In genomic region chr17:1043601-1044251, GRCh38 we compare ENCODE assay signal across 8 cellular contexts. TPM values are rescaled to one million over a fixed set of nuclear protein-coding genes. Genes with fewer than 3 reads are reported as not detected.
DNase-seq lines count a peak whose midpoint lies in the region; ATAC-seq and TF ChIP-seq lines count a peak whose summit lies in the region.
"Had no signal": no experiment of that assay in that cellular context is flagged by ENCODE, and none has a peak within 500 bp of the region (broad histone marks: within the 10 kb centered on the region; RNA-seq: fewer than 3 reads in every experiment).

No MANE protein-coding gene starts in this region.

- no peaks in the 10 kb centered on the region for H3K9me3 ChIP-seq in tibial nerve
- H3K9me3 ChIP-seq in effector memory CD4-positive, alpha-beta T cell (ENCODE audit: control insufficient read depth, low read length), result no peaks in the 10 kb centered on the region

- TF ChIP-seq POLR2A in tibial nerve (IDR thresholded peaks at IDR 0.05), result no peak

- H3K27me3 ChIP-seq in tibial nerve, result no peaks in the 10 kb centered on the region
- no peaks in the 10 kb centered on the region for H3K27me3 ChIP-seq in effector memory CD4-positive, alpha-beta T cell (replicated peaks; ENCODE audit: control insufficient read depth, insufficient read depth, low read length, poor library complexity, severe bottlenecking)

- H3K4me3 ChIP-seq in fibroblast of mammary gland (ENCODE audit: control insufficient read depth, low read depth, low read length) (no peak overlapping the region), tibial nerve (peak overlapping the region in 1 of 4 donors; percentile 17)
- no peak overlapping the region for H3K4me3 ChIP-seq in effector memory CD4-positive, alpha-beta T cell (ENCODE audit: insufficient read depth, low read depth, low read length, poor library complexity, severe bottlenecking)

- TF ChIP-seq EP300 in tibial nerve (IDR thresholded peaks at IDR 0.05), result no peak

- DNase-seq in SK-N-DZ (ENCODE audit: low spot score), result peak; percentile 79
- peak; percentile 18 for DNase-seq in fibroblast of mammary gland (ENCODE audit: low read depth)
- peak; percentile 81 to 92 for DNase-seq in lung microvascular endothelial cell (ENCODE audit: low read depth in 2 of 2)
- DNase-seq in tibial nerve (ENCODE audit: low spot score in 2 of 2), result no peak
- DNase-seq in activated CD4-positive, CD25-positive, alpha-beta regulatory T cell treated with anti-CD3 and anti-CD28 coated beads, Interleukin-2, amount 50 U/mL, for 72 hours, result no peak
- no peak for DNase-seq in effector memory CD4-positive, alpha-beta T cell
- DNase-seq: amniotic stem cell had no signal

- TF ChIP-seq CTCF in fibroblast of mammary gland (conservative IDR thresholded peaks at IDR 0.05; ENCODE audit: control insufficient read depth, insufficient read depth, low read depth, low read length) (no peak), tibial nerve (IDR thresholded peaks at IDR 0.05) (no peak)

- ATAC-seq in GM18502 (IDR thresholded peaks at IDR 0.05; ENCODE audit: poor library complexity, unreplicated experiment), result no peak

- peaks cover 0 to 31% (median 0%) of the 10 kb centered on the region in 3 donors for H3K36me3 ChIP-seq in tibial nerve
- H3K36me3 ChIP-seq in effector memory CD4-positive, alpha-beta T cell (ENCODE audit: control insufficient read depth, insufficient read depth, low read length), result peaks cover 16% of the 10 kb centered on the region

- 37 to 47% methylated on average over 15 to 19 of the region's 21 CpGs for WGBS in tibial nerve, 2 donors

- H3K4me1 ChIP-seq in tibial nerve, result peaks cover 0 to 40% (median 18%) of the 10 kb centered on the region in 4 donors
- H3K4me1 ChIP-seq in effector memory CD4-positive, alpha-beta T cell (ENCODE audit: control insufficient read depth, insufficient read depth, low read length, poor library complexity, severe bottlenecking), result no peaks in the 10 kb centered on the region

- peak overlapping the region in 3 of 4 donors; percentile 17 to 75 (median 60) for H3K27ac ChIP-seq in tibial nerve
- no peak overlapping the region for H3K27ac ChIP-seq in effector memory CD4-positive, alpha-beta T cell (ENCODE audit: insufficient read depth, low read length, poor library complexity, severe bottlenecking)

RNA-seq across cellular contexts. Expression of gene TIMM22, which starts 46.8 kb away (rescaled TPM):
- 22.8 and 23.7 TPM in 2 replicates for polyA plus RNA-seq in SK-N-DZ (2014; cell fraction: cytosol; rRNA removed)
- polyA plus RNA-seq in SK-N-DZ (2014; cell fraction: nucleus; rRNA removed), result 11.7 and 12.1 TPM in 2 replicates
- total RNA-seq in lung microvascular endothelial cell (13.3 and 15.1 TPM in 2 replicates), tibial nerve (10 to 100 TPM; 11.1 to 18.4 (median 14.7) TPM)

Comparison
In these comparisons a context has a peak if more than half of its experiments do, and no peak if none do; other contexts are left out.
1. DNase-seq: peak in SK-N-DZ (single experiment), fibroblast of mammary gland (single experiment) and lung microvascular endothelial cell (2 of 2); none in tibial nerve (0 of 2), activated CD4-positive, CD25-positive, alpha-beta regulatory T cell treated with anti-CD3 and anti-CD28 coated beads, Interleukin-2, amount 50 U/mL, for 72 hours (single experiment) and effector memory CD4-positive, alpha-beta T cell (0 of 3).